8 cellular contexts compared by ENCODE assay signal in the genomic region with DNA sequence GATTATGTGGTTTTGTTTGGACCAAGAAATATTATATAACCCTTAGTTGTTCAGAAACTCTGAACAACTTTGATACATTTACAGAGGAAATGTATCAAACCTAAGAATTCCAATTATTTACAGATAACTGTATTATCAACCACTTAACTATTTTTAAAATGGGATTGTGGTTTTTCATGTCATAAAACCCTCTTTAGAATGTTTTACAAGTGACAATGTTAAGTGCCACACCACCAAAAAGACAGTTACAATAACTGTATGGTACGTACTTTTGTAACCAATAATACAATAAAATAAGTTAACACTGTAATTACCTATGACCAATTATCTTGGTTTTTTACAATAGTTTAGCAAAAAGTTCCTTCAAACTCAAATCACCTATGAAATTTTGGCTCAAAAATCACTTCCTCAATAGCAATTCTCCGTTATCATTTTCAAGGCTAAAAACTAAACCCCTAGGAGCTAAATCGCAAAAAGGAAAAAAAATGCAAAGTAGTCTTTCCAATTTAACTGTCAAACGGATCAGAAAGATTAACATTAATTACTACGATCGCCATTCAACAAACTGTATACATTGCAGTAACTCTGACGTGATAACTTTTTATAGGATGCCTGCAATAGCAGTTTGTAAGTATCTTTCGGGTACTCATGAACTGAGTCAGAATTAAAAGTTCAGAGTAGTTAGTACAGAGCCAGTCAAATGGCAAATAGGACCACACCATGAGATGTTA. TPM values are rescaled to one million over a fixed set of nuclear protein-coding genes. Genes with fewer than 3 reads are reported as not detected.
A peak's percentile ranks its signal among the peaks of the same experiment; 100 is the strongest.
DNase-seq lines count a peak whose midpoint lies in the region; ATAC-seq, FAIRE-seq and TF ChIP-seq lines count a peak whose summit lies in the region.

No MANE protein-coding gene starts in this region.

- H3K9me3 ChIP-seq in Peyer's patch: no peaks in the 10 kb centered on the region

- ATAC-seq in GM21723 (IDR thresholded peaks at IDR 0.05; ENCODE audit: unreplicated experiment): peak; percentile 5
- ATAC-seq in GM21529 (IDR thresholded peaks at IDR 0.05; ENCODE audit: unreplicated experiment): no peak
- no peak for ATAC-seq in GM21619 (IDR thresholded peaks at IDR 0.05; ENCODE audit: unreplicated experiment)

- no peak for FAIRE-seq in frontal cortex (lab: Jason Lieb, UNC)

- peaks cover 0 to 37% (median 13%) of the 10 kb centered on the region in 4 donors for H3K4me1 ChIP-seq in Peyer's patch

- DNase-seq in Peyer's patch: no peak
- DNase-seq in fibroblast of peridontal ligament (ENCODE audit: extremely low read depth): peak; percentile 40
- no peak for DNase-seq in frontal cortex (ENCODE audit: low spot score in 2 of 2)
- DNase-seq in NCI-H2171 (lab: John Stamatoyannopoulos, UW): no peak

- no peaks in the 10 kb centered on the region for H3K27me3 ChIP-seq in Peyer's patch

- H3K27ac ChIP-seq in Peyer's patch (peak overlapping the region in 3 of 4 donors; percentile 96 to 98 (median 98)), skin epidermis (peak overlapping the region in 16 of 21 experiments; percentile 90 to 99 (median 98))

- H3K4me3 ChIP-seq in Peyer's patch (peak overlapping the region; percentile 74 to 94 (median 82)), skin epidermis (peak overlapping the region; percentile 63 to 98 (median 92))

- no peaks in the 10 kb centered on the region for H3K36me3 ChIP-seq in Peyer's patch

- no peak for TF ChIP-seq CTCF in Peyer's patch (IDR thresholded peaks at IDR 0.05)

- TF ChIP-seq POLR2A in Peyer's patch (IDR thresholded peaks at IDR 0.05): no peak

RNA-seq across cellular contexts. Expression of a gene that starts 1.5 kb away (rescaled TPM):
- total RNA-seq in Peyer's patch (100 to 1,000 TPM in 1 of 4 donors, 10 to 100 TPM in 3; 40.6 to 111 (median 54.9) TPM), frontal cortex (40.4 TPM)
